8 cellular contexts compared by ENCODE assay signal in genomic region chr6:146770965-146771735, GRCh38.
DNase-seq lines count a peak whose midpoint lies in the region; ATAC-seq and TF ChIP-seq lines count a peak whose summit lies in the region.

No MANE protein-coding gene starts in this region.

- no peaks in the 10 kb centered on the region for H3K27me3 ChIP-seq in gastroesophageal sphincter

- no peak for TF ChIP-seq EP300 in gastroesophageal sphincter (IDR thresholded peaks at IDR 0.05)

- 59 to 70% methylated on average over 9 to 11 of the region's 14 CpGs for WGBS in gastroesophageal sphincter (ENCODE audit: low coverage in 1 of 2), 2 donors

- H3K27ac ChIP-seq in gastroesophageal sphincter: peak overlapping the region in 3 of 4 donors; percentile 32 to 57 (median 42)

- ATAC-seq in HG02885 (IDR thresholded peaks at IDR 0.05; ENCODE audit: poor library complexity, unreplicated experiment): peak; percentile 80
- ATAC-seq in gastroesophageal sphincter: peak; percentile 75
- no peak for ATAC-seq in GM21529 (IDR thresholded peaks at IDR 0.05; ENCODE audit: unreplicated experiment)

- no peaks in the 10 kb centered on the region for H3K9me3 ChIP-seq in gastroesophageal sphincter

- H3K4me1 ChIP-seq in gastroesophageal sphincter: no peaks in the 10 kb centered on the region

- TF ChIP-seq CTCF in gastroesophageal sphincter (IDR thresholded peaks at IDR 0.05): no peak

- DNase-seq in activated CD4-positive, alpha-beta T cell treated with anti-CD3 and anti-CD28 coated beads for 4 hours: peak; percentile 24 to 26
- DNase-seq in stimulated activated CD8-positive, alpha-beta memory T cell treated with anti-CD3 and anti-CD28 coated beads, Interleukin-15, amount 100 ng/mL, for 4 hours (ENCODE audit: low read depth in 2 of 2): peak; percentile 0 to 14
- DNase-seq in NCI-H1417 treated with DMSO at 0.1 percent for 48 hours (lab: John Stamatoyannopoulos, UW) (no peak), NCI-H2171 (lab: John Stamatoyannopoulos, UW) (no peak), glomerular visceral epithelial cell (ENCODE audit: extremely low spot score) (no peak)

- H3K36me3 ChIP-seq in gastroesophageal sphincter: no peaks in the 10 kb centered on the region

- H3K4me3 ChIP-seq in gastroesophageal sphincter: no peak overlapping the region

- no peak for TF ChIP-seq POLR2A in gastroesophageal sphincter (IDR thresholded peaks at IDR 0.05)

Comparison
In these comparisons a context has a peak if more than half of its experiments do, and no peak if none do; other contexts are left out.
1. DNase-seq: peak in activated CD4-positive, alpha-beta T cell treated with anti-CD3 and anti-CD28 coated beads for 4 hours (2 of 2) and stimulated activated CD8-positive, alpha-beta memory T cell treated with anti-CD3 and anti-CD28 coated beads, Interleukin-15, amount 100 ng/mL, for 4 hours (2 of 2); none in NCI-H1417 treated with DMSO at 0.1 percent for 48 hours (single experiment), NCI-H2171 (single experiment) and glomerular visceral epithelial cell (single experiment).